Comparison of ENCODE assay signal across 8 cellular contexts in the genomic region with DNA sequence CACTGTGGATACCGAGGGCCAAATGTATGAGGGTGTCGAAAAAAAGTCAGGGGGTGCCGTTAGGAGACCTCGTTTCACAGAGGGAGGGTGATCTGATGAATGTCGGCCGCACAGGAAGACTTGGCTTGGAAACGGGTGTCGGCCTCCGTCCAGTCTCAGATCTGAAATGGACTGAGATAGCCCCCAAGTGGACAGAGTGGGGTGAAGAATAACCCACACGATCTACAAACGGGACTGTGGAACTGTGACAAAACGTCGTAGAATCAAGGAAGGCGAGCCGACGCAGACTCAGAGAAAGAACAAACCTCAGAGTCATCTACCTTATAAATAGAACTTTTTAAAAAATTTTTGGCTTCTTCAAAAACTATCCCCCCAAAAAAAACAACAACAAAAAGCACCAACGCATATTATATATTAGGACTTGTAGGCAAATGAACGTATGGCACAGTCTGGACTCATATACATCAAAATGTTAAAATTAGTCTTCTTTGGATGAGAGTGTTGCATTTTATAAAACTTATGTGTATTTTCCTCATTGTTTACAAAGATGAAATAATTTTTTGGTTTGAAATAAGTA.
A peak's percentile ranks its signal among the peaks of the same experiment; 100 is the strongest.
DNase-seq lines count a peak whose midpoint lies in the region; ATAC-seq and TF ChIP-seq lines count a peak whose summit lies in the region.

No MANE protein-coding gene starts in this region.

- H3K4me3 ChIP-seq in breast epithelium, result peak overlapping the region; percentile 56 to 87 (median 73)
- peak overlapping the region; percentile 47 to 68 (median 59) for H3K4me3 ChIP-seq in skin epidermis

- H3K27ac ChIP-seq in breast epithelium, result peak overlapping the region; percentile 94 to 98
- peak overlapping the region in 20 of 21 experiments; percentile 85 to 99 (median 97) for H3K27ac ChIP-seq in skin epidermis

- peak; percentile 78 to 90 (median 84) for TF ChIP-seq CTCF in breast epithelium (IDR thresholded peaks at IDR 0.05)

- H3K4me1 ChIP-seq in breast epithelium, result peaks cover 0 to 5% of the 10 kb centered on the region in 2 donors

- no peaks in the 10 kb centered on the region for H3K36me3 ChIP-seq in breast epithelium

- intact Hi-C loops in breast epithelium (cut with DNase I; ENCODE audit: low total_unique reads), result no loop called here

- H3K9me3 ChIP-seq in breast epithelium, result no peaks in the 10 kb centered on the region

- DNase-seq in NCI-H2171 treated with DMSO at 0.1 percent for 48 hours (lab: John Stamatoyannopoulos, UW) (peak; percentile 32), NCI-H2171 (lab: John Stamatoyannopoulos, UW) (no peak), NCI-H2029 treated with DMSO at 0.1 percent for 48 hours (lab: John Stamatoyannopoulos, UW) (peak; percentile 46), UCSD-AML1 (lab: John Stamatoyannopoulos, UW; ENCODE audit: unreplicated experiment) (peak; percentile 80), breast epithelium (ENCODE audit: low spot score in 2 of 2) (peak; percentile 89 to 90), iPS-NIHi11 (ENCODE audit: low spot score) (peak; percentile 65)

- no peaks in the 10 kb centered on the region for H3K27me3 ChIP-seq in breast epithelium

- peak; percentile 41 for ATAC-seq in HG02973 (IDR thresholded peaks at IDR 0.05; ENCODE audit: unreplicated experiment)

- TF ChIP-seq POLR2A in breast epithelium (IDR thresholded peaks at IDR 0.05), result no peak
